Comparison of ENCODE assay signal across 1 cellular context in the genomic region with DNA sequence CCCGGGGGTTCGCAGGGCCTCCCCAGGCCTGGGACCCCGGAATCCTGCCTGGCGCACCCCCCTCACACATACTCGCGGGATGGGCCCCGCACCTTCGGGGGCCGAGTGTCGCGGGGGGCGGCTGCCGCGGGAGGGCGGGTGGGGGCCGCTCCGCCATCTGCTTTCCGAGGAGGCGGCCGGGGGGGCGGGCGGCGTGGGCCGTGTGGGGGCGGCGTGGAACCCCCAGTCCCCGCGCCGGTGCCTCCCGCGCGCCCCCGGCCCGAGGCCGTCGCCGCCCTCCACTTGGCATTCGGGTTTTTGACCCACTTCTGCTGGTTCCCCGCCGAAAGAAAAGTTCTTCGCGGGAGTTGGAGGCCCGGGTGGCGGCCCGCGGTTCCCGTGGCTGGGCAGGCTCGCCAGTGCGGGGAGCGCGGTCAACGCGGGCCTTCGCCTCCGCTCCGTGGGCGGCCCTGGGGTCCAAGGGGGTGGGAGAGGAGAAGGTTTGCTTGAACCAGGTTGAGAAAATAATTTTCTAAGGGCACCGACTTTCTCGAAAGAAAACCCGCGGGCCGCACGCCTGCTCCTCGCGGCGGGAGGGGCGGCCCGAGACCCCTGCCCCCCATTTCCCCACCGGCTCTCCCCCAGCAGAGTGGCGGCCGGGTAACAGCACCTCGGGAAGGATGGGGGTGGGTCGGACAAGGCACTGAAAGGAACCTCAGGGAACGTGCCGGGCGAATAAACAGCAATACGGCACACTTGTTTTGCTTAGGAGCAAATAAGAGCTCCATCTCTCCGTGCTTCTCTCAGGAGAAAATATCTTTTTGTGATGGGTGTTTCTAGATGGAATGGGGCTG.
TF ChIP-seq lines count a peak whose summit lies in the region.

No MANE protein-coding gene starts in this region.

TF ChIP-seq in K562, 482 proteins besides CTCF, POLR2A, EP300 and RAD21 (continued from another document and continues in another):
- no peak for TF ChIP-seq SRSF3 (IDR thresholded peaks at IDR 0.05; ENCODE audit: insufficient read depth, low read length)
- TF ChIP-seq, protein P1, sequence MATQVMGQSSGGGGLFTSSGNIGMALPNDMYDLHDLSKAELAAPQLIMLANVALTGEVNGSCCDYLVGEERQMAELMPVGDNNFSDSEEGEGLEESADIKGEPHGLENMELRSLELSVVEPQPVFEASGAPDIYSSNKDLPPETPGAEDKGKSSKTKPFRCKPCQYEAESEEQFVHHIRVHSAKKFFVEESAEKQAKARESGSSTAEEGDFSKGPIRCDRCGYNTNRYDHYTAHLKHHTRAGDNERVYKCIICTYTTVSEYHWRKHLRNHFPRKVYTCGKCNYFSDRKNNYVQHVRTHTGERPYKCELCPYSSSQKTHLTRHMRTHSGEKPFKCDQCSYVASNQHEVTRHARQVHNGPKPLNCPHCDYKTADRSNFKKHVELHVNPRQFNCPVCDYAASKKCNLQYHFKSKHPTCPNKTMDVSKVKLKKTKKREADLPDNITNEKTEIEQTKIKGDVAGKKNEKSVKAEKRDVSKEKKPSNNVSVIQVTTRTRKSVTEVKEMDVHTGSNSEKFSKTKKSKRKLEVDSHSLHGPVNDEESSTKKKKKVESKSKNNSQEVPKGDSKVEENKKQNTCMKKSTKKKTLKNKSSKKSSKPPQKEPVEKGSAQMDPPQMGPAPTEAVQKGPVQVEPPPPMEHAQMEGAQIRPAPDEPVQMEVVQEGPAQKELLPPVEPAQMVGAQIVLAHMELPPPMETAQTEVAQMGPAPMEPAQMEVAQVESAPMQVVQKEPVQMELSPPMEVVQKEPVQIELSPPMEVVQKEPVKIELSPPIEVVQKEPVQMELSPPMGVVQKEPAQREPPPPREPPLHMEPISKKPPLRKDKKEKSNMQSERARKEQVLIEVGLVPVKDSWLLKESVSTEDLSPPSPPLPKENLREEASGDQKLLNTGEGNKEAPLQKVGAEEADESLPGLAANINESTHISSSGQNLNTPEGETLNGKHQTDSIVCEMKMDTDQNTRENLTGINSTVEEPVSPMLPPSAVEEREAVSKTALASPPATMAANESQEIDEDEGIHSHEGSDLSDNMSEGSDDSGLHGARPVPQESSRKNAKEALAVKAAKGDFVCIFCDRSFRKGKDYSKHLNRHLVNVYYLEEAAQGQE (CRISPR knock-in tag; IDR thresholded peaks at IDR 0.05; ENCODE audit: low read depth), result no peak
- TF ChIP-seq RUNX1 (IDR thresholded peaks at IDR 0.05; ENCODE audit: low read depth), result no peak
- no peak for TF ChIP-seq CBX5 (IDR thresholded peaks at IDR 0.05; ENCODE audit: borderline replicate concordance, low read depth)
- no peak for TF ChIP-seq KHSRP (IDR thresholded peaks at IDR 0.05)
- no peak for TF ChIP-seq ZNF551 (CRISPR knock-in tag; IDR thresholded peaks at IDR 0.05)
- TF ChIP-seq MYNN (IDR thresholded peaks at IDR 0.05), result no peak
- TF ChIP-seq MYNN (CRISPR knock-in tag; IDR thresholded peaks at IDR 0.05), result no peak
- TF ChIP-seq, protein P2, sequence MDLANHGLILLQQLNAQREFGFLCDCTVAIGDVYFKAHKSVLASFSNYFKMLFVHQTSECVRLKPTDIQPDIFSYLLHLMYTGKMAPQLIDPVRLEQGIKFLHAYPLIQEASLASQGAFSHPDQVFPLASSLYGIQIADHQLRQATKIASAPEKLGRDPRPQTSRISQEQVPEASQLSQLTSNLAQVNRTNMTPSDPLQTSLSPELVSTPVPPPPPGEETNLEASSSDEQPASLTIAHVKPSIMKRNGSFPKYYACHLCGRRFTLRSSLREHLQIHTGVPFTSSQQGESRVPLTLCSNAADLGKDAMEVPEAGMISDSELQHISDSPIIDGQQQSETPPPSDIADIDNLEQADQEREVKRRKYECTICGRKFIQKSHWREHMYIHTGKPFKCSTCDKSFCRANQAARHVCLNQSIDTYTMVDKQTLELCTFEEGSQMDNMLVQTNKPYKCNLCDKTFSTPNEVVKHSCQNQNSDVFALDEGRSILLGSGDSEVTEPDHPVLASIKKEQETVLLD (IDR thresholded peaks at IDR 0.05), result no peak
- TF ChIP-seq RBM25 (IDR thresholded peaks at IDR 0.05; ENCODE audit: low read depth, low read length, severe bottlenecking), result no peak
- TF ChIP-seq ZNF584 (CRISPR knock-in tag; IDR thresholded peaks at IDR 0.05; ENCODE audit: low read depth), result no peak
- TF ChIP-seq, protein P3, sequence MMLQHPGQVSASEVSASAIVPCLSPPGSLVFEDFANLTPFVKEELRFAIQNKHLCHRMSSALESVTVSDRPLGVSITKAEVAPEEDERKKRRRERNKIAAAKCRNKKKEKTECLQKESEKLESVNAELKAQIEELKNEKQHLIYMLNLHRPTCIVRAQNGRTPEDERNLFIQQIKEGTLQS (IDR thresholded peaks at IDR 0.05), result no peak
- TF ChIP-seq, protein P3 (CRISPR knock-in tag; conservative IDR thresholded peaks at IDR 0.05), result no peak
- TF ChIP-seq HOXB6 (CRISPR knock-in tag; IDR thresholded peaks at IDR 0.05; ENCODE audit: borderline replicate concordance), result no peak
- TF ChIP-seq, protein P4, sequence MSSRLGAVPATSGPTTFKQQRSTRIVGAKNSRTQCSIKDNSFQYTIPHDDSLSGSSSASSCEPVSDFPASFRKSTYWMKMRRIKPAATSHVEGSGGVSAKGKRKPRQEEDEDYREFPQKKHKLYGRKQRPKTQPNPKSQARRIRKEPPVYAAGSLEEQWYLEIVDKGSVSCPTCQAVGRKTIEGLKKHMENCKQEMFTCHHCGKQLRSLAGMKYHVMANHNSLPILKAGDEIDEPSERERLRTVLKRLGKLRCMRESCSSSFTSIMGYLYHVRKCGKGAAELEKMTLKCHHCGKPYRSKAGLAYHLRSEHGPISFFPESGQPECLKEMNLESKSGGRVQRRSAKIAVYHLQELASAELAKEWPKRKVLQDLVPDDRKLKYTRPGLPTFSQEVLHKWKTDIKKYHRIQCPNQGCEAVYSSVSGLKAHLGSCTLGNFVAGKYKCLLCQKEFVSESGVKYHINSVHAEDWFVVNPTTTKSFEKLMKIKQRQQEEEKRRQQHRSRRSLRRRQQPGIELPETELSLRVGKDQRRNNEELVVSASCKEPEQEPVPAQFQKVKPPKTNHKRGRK (tag; IDR thresholded peaks at IDR 0.05), result no peak
- no peak for TF ChIP-seq RBM17 (IDR thresholded peaks at IDR 0.05; ENCODE audit: borderline replicate concordance, low read depth, low read length)
- no peak for TF ChIP-seq NR4A1 (CRISPR knock-in tag; IDR thresholded peaks at IDR 0.05)
- no peak for TF ChIP-seq NR4A1 (tag; IDR thresholded peaks at IDR 0.05)
- no peak for TF ChIP-seq CBX8 (IDR thresholded peaks at IDR 0.05; ENCODE audit: borderline replicate concordance, extremely low read depth, low read depth, low read length, poor library complexity, severe bottlenecking)
- TF ChIP-seq CEBPG (CRISPR knock-in tag; IDR thresholded peaks at IDR 0.05), result no peak
- TF ChIP-seq CEBPG (tag; conservative IDR thresholded peaks at IDR 0.05 in 1 of 2, IDR thresholded peaks at IDR 0.05 in 1 of 2), result no peak
- TF ChIP-seq ZFX (CRISPR knock-in tag; IDR thresholded peaks at IDR 0.05), result peak; percentile 56; the same call in 1 of the 2 replicates
- no peak for TF ChIP-seq HDAC2 (IDR thresholded peaks at IDR 0.05)
- TF ChIP-seq, protein P5, sequence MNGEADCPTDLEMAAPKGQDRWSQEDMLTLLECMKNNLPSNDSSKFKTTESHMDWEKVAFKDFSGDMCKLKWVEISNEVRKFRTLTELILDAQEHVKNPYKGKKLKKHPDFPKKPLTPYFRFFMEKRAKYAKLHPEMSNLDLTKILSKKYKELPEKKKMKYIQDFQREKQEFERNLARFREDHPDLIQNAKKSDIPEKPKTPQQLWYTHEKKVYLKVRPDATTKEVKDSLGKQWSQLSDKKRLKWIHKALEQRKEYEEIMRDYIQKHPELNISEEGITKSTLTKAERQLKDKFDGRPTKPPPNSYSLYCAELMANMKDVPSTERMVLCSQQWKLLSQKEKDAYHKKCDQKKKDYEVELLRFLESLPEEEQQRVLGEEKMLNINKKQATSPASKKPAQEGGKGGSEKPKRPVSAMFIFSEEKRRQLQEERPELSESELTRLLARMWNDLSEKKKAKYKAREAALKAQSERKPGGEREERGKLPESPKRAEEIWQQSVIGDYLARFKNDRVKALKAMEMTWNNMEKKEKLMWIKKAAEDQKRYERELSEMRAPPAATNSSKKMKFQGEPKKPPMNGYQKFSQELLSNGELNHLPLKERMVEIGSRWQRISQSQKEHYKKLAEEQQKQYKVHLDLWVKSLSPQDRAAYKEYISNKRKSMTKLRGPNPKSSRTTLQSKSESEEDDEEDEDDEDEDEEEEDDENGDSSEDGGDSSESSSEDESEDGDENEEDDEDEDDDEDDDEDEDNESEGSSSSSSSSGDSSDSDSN (IDR thresholded peaks at IDR 0.05; ENCODE audit: borderline replicate concordance in 1 of 2, low read depth in 2 of 2, low read length in 2 of 2), result peak; percentile 75; a peak in 2 of 4 replicates
- no peak for TF ChIP-seq SMAD1 (IDR thresholded peaks at IDR 0.05; ENCODE audit: low read depth, low read length, partially characterized antibody)
- no peak for TF ChIP-seq SMC3 (conservative IDR thresholded peaks at IDR 0.05; ENCODE audit: insufficient read depth, low read depth, low read length)
- no peak for TF ChIP-seq TBP (optimal IDR thresholded peaks at IDR 0.05; ENCODE audit: low read depth, low read length)
- no peak for TF ChIP-seq ZNF174 (CRISPR knock-in tag; IDR thresholded peaks at IDR 0.05)
- TF ChIP-seq MCM5 (IDR thresholded peaks at IDR 0.05; ENCODE audit: low read depth), result no peak
- TF ChIP-seq PTBP1 (IDR thresholded peaks at IDR 0.05; ENCODE audit: low read depth, low read length), result no peak
- TF ChIP-seq STAG1 (CRISPR knock-in tag; IDR thresholded peaks at IDR 0.05; ENCODE audit: borderline replicate concordance), result no peak
- TF ChIP-seq, protein P6, sequence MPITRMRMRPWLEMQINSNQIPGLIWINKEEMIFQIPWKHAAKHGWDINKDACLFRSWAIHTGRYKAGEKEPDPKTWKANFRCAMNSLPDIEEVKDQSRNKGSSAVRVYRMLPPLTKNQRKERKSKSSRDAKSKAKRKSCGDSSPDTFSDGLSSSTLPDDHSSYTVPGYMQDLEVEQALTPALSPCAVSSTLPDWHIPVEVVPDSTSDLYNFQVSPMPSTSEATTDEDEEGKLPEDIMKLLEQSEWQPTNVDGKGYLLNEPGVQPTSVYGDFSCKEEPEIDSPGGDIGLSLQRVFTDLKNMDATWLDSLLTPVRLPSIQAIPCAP (CRISPR knock-in tag; IDR thresholded peaks at IDR 0.05; ENCODE audit: borderline replicate concordance), result no peak
- no peak for TF ChIP-seq ZNF57 (CRISPR knock-in tag; IDR thresholded peaks at IDR 0.05)
- TF ChIP-seq STAT5B (CRISPR knock-in tag; IDR thresholded peaks at IDR 0.05), result no peak
- TF ChIP-seq PML (IDR thresholded peaks at IDR 0.05; ENCODE audit: low read length), result no peak
- TF ChIP-seq GATAD2A (IDR thresholded peaks at IDR 0.05), result 0 out of 2 replicates have a peak, but pooled peaks have one; percentile 55
- TF ChIP-seq PURB (CRISPR knock-in tag; IDR thresholded peaks at IDR 0.05; ENCODE audit: low read depth), result no peak
- no peak for TF ChIP-seq ZNF695 (CRISPR knock-in tag; IDR thresholded peaks at IDR 0.05)
- no peak for TF ChIP-seq PPARD (CRISPR knock-in tag; IDR thresholded peaks at IDR 0.05)
- no peak for TF ChIP-seq HCFC1 (IDR thresholded peaks at IDR 0.05; ENCODE audit: low read depth, low read length)
- TF ChIP-seq SMARCE1 (IDR thresholded peaks at IDR 0.05), result no peak
- TF ChIP-seq, protein P7, sequence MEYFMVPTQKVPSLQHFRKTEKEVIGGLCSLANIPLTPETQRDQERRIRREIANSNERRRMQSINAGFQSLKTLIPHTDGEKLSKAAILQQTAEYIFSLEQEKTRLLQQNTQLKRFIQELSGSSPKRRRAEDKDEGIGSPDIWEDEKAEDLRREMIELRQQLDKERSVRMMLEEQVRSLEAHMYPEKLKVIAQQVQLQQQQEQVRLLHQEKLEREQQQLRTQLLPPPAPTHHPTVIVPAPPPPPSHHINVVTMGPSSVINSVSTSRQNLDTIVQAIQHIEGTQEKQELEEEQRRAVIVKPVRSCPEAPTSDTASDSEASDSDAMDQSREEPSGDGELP (CRISPR knock-in tag; IDR thresholded peaks at IDR 0.05; ENCODE audit: borderline replicate concordance), result no peak; the same call in 1 of the 2 replicates
- TF ChIP-seq GABPB1 (CRISPR knock-in tag; IDR thresholded peaks at IDR 0.05), result peak; percentile 23; the same call in 1 of the 2 replicates
- no peak for TF ChIP-seq CHD4 (IDR thresholded peaks at IDR 0.05; ENCODE audit: insufficient read depth, insufficient replicate concordance, low read depth, low read length, poor library complexity, severe bottlenecking)
- TF ChIP-seq TBL1XR1 (IDR thresholded peaks at IDR 0.05; ENCODE audit: low read length in 2 of 2), result no peak
- no peak for TF ChIP-seq ZNF445 (CRISPR knock-in tag; IDR thresholded peaks at IDR 0.05; ENCODE audit: low read depth)
- no peak for TF ChIP-seq ZNF354B (CRISPR knock-in tag; IDR thresholded peaks at IDR 0.05)
- no peak for TF ChIP-seq SRF (CRISPR knock-in tag; IDR thresholded peaks at IDR 0.05)
- peak; percentile 28; the same call in 1 of the 2 replicates for TF ChIP-seq CXXC5 (CRISPR knock-in tag; IDR thresholded peaks at IDR 0.05)
- TF ChIP-seq, protein P8, sequence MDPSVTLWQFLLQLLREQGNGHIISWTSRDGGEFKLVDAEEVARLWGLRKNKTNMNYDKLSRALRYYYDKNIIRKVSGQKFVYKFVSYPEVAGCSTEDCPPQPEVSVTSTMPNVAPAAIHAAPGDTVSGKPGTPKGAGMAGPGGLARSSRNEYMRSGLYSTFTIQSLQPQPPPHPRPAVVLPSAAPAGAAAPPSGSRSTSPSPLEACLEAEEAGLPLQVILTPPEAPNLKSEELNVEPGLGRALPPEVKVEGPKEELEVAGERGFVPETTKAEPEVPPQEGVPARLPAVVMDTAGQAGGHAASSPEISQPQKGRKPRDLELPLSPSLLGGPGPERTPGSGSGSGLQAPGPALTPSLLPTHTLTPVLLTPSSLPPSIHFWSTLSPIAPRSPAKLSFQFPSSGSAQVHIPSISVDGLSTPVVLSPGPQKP (CRISPR knock-in tag; IDR thresholded peaks at IDR 0.05), result no peak
- TF ChIP-seq FOXA1 (IDR thresholded peaks at IDR 0.05; ENCODE audit: borderline replicate concordance), result no peak
- TF ChIP-seq NONO (IDR thresholded peaks at IDR 0.05; ENCODE audit: low read depth in 2 of 2, low read length in 1 of 2), result no peak
- TF ChIP-seq NCOA4 (IDR thresholded peaks at IDR 0.05; ENCODE audit: partially characterized antibody), result no peak
- TF ChIP-seq KDM1A (IDR thresholded peaks at IDR 0.05), result no peak
- TF ChIP-seq TCF7L2 (IDR thresholded peaks at IDR 0.05; ENCODE audit: low read depth, low read length), result no peak
- TF ChIP-seq, protein P9, sequence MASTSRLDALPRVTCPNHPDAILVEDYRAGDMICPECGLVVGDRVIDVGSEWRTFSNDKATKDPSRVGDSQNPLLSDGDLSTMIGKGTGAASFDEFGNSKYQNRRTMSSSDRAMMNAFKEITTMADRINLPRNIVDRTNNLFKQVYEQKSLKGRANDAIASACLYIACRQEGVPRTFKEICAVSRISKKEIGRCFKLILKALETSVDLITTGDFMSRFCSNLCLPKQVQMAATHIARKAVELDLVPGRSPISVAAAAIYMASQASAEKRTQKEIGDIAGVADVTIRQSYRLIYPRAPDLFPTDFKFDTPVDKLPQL (IDR thresholded peaks at IDR 0.05; ENCODE audit: extremely low read depth, insufficient read length), result no peak
